1 cellular context compared by ENCODE assay signal in genomic region chr9:91196103-91196761, GRCh38.
A peak's percentile ranks its signal among the peaks of the same experiment; 100 is the strongest.
TF ChIP-seq lines count a peak whose summit lies in the region.

No MANE protein-coding gene starts in this region.

TF ChIP-seq in K562, 482 proteins besides CTCF, POLR2A, EP300 and RAD21 (continued from another document):
- TF ChIP-seq CUX1 (CRISPR knock-in tag; IDR thresholded peaks at IDR 0.05) (no peak), ZNF592 (IDR thresholded peaks at IDR 0.05) (peak; percentile 12; the same call in 1 of the 2 replicates), XRCC5 (IDR thresholded peaks at IDR 0.05; ENCODE audit: low read depth, low read length) (no peak), ZBTB33 (CRISPR knock-in tag; IDR thresholded peaks at IDR 0.05) (peak; percentile 63; the same call in 1 of the 2 replicates), TFE3 (CRISPR knock-in tag; IDR thresholded peaks at IDR 0.05) (no peak), MNT (conservative IDR thresholded peaks at IDR 0.05) (no peak)
